8 cellular contexts compared by ENCODE assay signal in genomic region chr11:48001438-48002021, GRCh38. TPM values are rescaled to one million over a fixed set of nuclear protein-coding genes. Genes with fewer than 3 reads are reported as not detected.
DNase-seq lines count a peak whose midpoint lies in the region; TF ChIP-seq lines count a peak whose summit lies in the region.

No MANE protein-coding gene starts in this region.

- peaks cover 0 to 22% of the 10 kb centered on the region in 2 donors for H3K4me1 ChIP-seq in ascending aorta

- H3K27ac ChIP-seq in ascending aorta, result no peak overlapping the region

- no peak for TF ChIP-seq CTCF in ascending aorta (IDR thresholded peaks at IDR 0.05)

- H3K36me3 ChIP-seq in ascending aorta, result no peaks in the 10 kb centered on the region

- no peak overlapping the region for H3K4me3 ChIP-seq in ascending aorta

- H3K9me3 ChIP-seq in ascending aorta, result no peaks in the 10 kb centered on the region

- DNase-seq in ELR (ENCODE audit: low read depth) (peak; percentile 20), HCEC 1CT (peak; percentile 54), NCI-H69 (lab: John Stamatoyannopoulos, UW) (peak; percentile 43), kidney tubule cell (ENCODE audit: low spot score) (peak; percentile 94), ascending aorta (ENCODE audit: low spot score in 2 of 2) (no peak), NCI-H2081 (lab: John Stamatoyannopoulos, UW) (no peak)
- DNase-seq in activated gamma-delta T cell treated with anti-CD3 and anti-CD28 coated beads, Interleukin-2, amount 50 U/mL, for 16 hours (ENCODE audit: low read depth), result peak; percentile 75
- DNase-seq in stimulated activated naive CD4-positive, alpha-beta T cell treated with Interleukin-2 at 50 U/mL for 16 hours (lab: John Stamatoyannopoulos, UW), result peak; percentile 83

- no peaks in the 10 kb centered on the region for H3K27me3 ChIP-seq in ascending aorta

- intact Hi-C loops in ascending aorta (cut with DNase I), result no loop called here

RNA-seq across cellular contexts. Expression of gene PTPRJ, which starts 21.2 kb away (rescaled TPM):
- 5.9 TPM for total RNA-seq in ascending aorta

Comparison
In these comparisons a context has a peak if more than half of its experiments do, and no peak if none do; other contexts are left out.
1. DNase-seq: peak in ELR (single experiment), HCEC 1CT (single experiment), NCI-H69 (single experiment), activated gamma-delta T cell treated with anti-CD3 and anti-CD28 coated beads, Interleukin-2, amount 50 U/mL, for 16 hours (single experiment), kidney tubule cell (single experiment) and stimulated activated naive CD4-positive, alpha-beta T cell treated with Interleukin-2 at 50 U/mL for 16 hours (single experiment); none in ascending aorta (0 of 2) and NCI-H2081 (0 of 2).